In genomic region chr14:76958975-76959710, GRCh38 we compare ENCODE assay signal across 8 cellular contexts.
A peak's percentile ranks its signal among the peaks of the same experiment; 100 is the strongest.
DNase-seq lines count a peak whose midpoint lies in the region; ATAC-seq lines count a peak whose summit lies in the region.

No MANE protein-coding gene starts in this region.

- H3K27ac Mint-ChIP-seq in stimulated activated memory B cell treated with anti-CD40 and anti-IgM and Interleukin-4, amounts not matched to agents 10 μg/mL and 1 μg/mL and 100 μg/mL, for 72 hours, result peak overlapping the region; percentile 71

- H3K9me3 Mint-ChIP-seq in stimulated activated memory B cell treated with anti-CD40 and anti-IgM and Interleukin-4, amounts not matched to agents 10 μg/mL and 1 μg/mL and 100 μg/mL, for 72 hours, result no peaks in the 10 kb centered on the region

- peak; percentile 28 for ATAC-seq in GM19395 (IDR thresholded peaks at IDR 0.05; ENCODE audit: unreplicated experiment)
- ATAC-seq in stimulated activated memory B cell treated with anti-CD40 and anti-IgM and Interleukin-4, amounts not matched to agents 10 μg/mL and 1 μg/mL and 100 μg/mL, for 72 hours, result peak; percentile 25

- no peaks in the 10 kb centered on the region for H3K36me3 ChIP-seq in BLaER1 treated with 17β-estradiol and CSF1 and Interleukin-3, amounts not matched to agents 10 nM and 100 nM
- no peaks in the 10 kb centered on the region for H3K36me3 ChIP-seq in esophagus (ENCODE audit: control insufficient read depth in 2 of 2, insufficient read depth in 2 of 2, low read length in 1 of 2)

- H3K9me3 ChIP-seq in BLaER1 treated with 17β-estradiol and CSF1 and Interleukin-3, amounts not matched to agents 10 nM and 100 nM (replicated peaks in 1 of 11), result no peaks in the 10 kb centered on the region
- H3K9me3 ChIP-seq in esophagus (ENCODE audit: control insufficient read depth in 2 of 2, insufficient read depth in 1 of 2, low read depth in 1 of 2, low read length in 1 of 2), result no peaks in the 10 kb centered on the region

- peaks cover 77 to 94% (median 92%) of the 10 kb centered on the region in 10 experiments for H3K4me1 ChIP-seq in BLaER1 treated with 17β-estradiol and CSF1 and Interleukin-3, amounts not matched to agents 10 nM and 100 nM
- H3K4me1 ChIP-seq in esophagus (ENCODE audit: control insufficient read depth in 2 of 2, insufficient read depth in 2 of 2, low read length in 1 of 2), result peaks cover 0 to 16% of the 10 kb centered on the region in 2 donors

- peak overlapping the region in 7 of 11 experiments; percentile 26 to 99 (median 98); a peak in 9 of 22 replicates for H3K27ac ChIP-seq in BLaER1 treated with 17β-estradiol and CSF1 and Interleukin-3, amounts not matched to agents 10 nM and 100 nM
- H3K27ac ChIP-seq in esophagus (ENCODE audit: low read depth in 2 of 2, low read length in 1 of 2), result peak overlapping the region; percentile 86 to 95

- H3K9ac ChIP-seq in BLaER1 treated with 17β-estradiol and CSF1 and Interleukin-3, amounts not matched to agents 10 nM and 100 nM, result peak overlapping the region in 2 of 11 experiments; percentile 30 to 96; a peak in 3 of 22 replicates

- no peaks in the 10 kb centered on the region for H3K36me3 Mint-ChIP-seq in stimulated activated memory B cell treated with anti-CD40 and anti-IgM and Interleukin-4, amounts not matched to agents 10 μg/mL and 1 μg/mL and 100 μg/mL, for 72 hours

- H3K27me3 ChIP-seq in BLaER1 treated with 17β-estradiol and CSF1 and Interleukin-3, amounts not matched to agents 10 nM and 100 nM, result peaks cover 0 to 4% (median 0%) of the 10 kb centered on the region in 11 experiments; a peak in 1 of 22 replicates
- no peaks in the 10 kb centered on the region for H3K27me3 ChIP-seq in esophagus (ENCODE audit: control insufficient read depth in 1 of 2, insufficient read depth in 2 of 2, low read length in 2 of 2)

- no peak overlapping the region for H3K4me3 Mint-ChIP-seq in stimulated activated memory B cell treated with anti-CD40 and anti-IgM and Interleukin-4, amounts not matched to agents 10 μg/mL and 1 μg/mL and 100 μg/mL, for 72 hours

- H3K4me1 Mint-ChIP-seq in stimulated activated memory B cell treated with anti-CD40 and anti-IgM and Interleukin-4, amounts not matched to agents 10 μg/mL and 1 μg/mL and 100 μg/mL, for 72 hours, result peaks cover 90% of the 10 kb centered on the region

- H3K4me2 ChIP-seq in BLaER1 treated with 17β-estradiol and CSF1 and Interleukin-3, amounts not matched to agents 10 nM and 100 nM, result peak overlapping the region in 10 of 11 experiments; percentile 22 to 97 (median 93); a peak in 17 of 22 replicates

- DNase-seq in NCI-H69 (lab: John Stamatoyannopoulos, UW) (peak; percentile 66), HuH-7 (ENCODE audit: low spot score) (no peak), C1 segment of cervical spinal cord (lab: John Stamatoyannopoulos, UW) (no peak), mesenteric fat pad (ENCODE audit: low spot score) (no peak)

- 57 to 58% methylated on average over 8 of the region's 8 CpGs for WGBS in esophagus, 2 donors

- no peaks in the 10 kb centered on the region for H3K27me3 Mint-ChIP-seq in stimulated activated memory B cell treated with anti-CD40 and anti-IgM and Interleukin-4, amounts not matched to agents 10 μg/mL and 1 μg/mL and 100 μg/mL, for 72 hours

- H4K20me1 ChIP-seq in BLaER1 treated with 17β-estradiol and CSF1 and Interleukin-3, amounts not matched to agents 10 nM and 100 nM, result no peaks in the 10 kb centered on the region

- no peak overlapping the region for H3K4me3 ChIP-seq in BLaER1 treated with 17β-estradiol and CSF1 and Interleukin-3, amounts not matched to agents 10 nM and 100 nM
- no peak overlapping the region for H3K4me3 ChIP-seq in esophagus (ENCODE audit: low read depth in 1 of 2, low read length in 2 of 2)
